Comparison of ENCODE assay signal across 13 cellular contexts in genomic region chr4:70863099-70863790, GRCh38. TPM values are rescaled to one million over a fixed set of nuclear protein-coding genes. Genes with fewer than 3 reads are reported as not detected.
DNase-seq lines count a peak whose midpoint lies in the region; ATAC-seq and TF ChIP-seq lines count a peak whose summit lies in the region.
"Had no signal": no experiment of that assay in that cellular context is flagged by ENCODE, and none has a peak within 500 bp of the region (broad histone marks: within the 10 kb centered on the region; RNA-seq: fewer than 3 reads in every experiment).

No MANE protein-coding gene starts in this region.

- H3K4me3 ChIP-seq in heart left ventricle: no peak overlapping the region
- no peak overlapping the region for H3K4me3 ChIP-seq in tibial artery

- no peak overlapping the region for H3K27ac Mint-ChIP-seq in stimulated activated naive CD8-positive, alpha-beta T cell treated with anti-CD3 and anti-CD28 coated beads, Interleukin-15, Interleukin-2, amounts not matched to agents 100 ng/mL and 50 ng/mL, for 24 hours
- H3K27ac Mint-ChIP-seq in mesothelial cell of epicardium: no peak overlapping the region
- H3K27ac Mint-ChIP-seq: brain; natural killer cell treated with Interleukin-12 subunit alpha and Interleukin-12 subunit beta and Interleukin-15 and Interleukin-18, amount 100 ng/mL, for 72 hours had no signal

- no peaks in the 10 kb centered on the region for H3K27me3 Mint-ChIP-seq in stimulated activated naive CD8-positive, alpha-beta T cell treated with anti-CD3 and anti-CD28 coated beads, Interleukin-15, Interleukin-2, amounts not matched to agents 100 ng/mL and 50 ng/mL, for 24 hours
- no peaks in the 10 kb centered on the region for H3K27me3 Mint-ChIP-seq in mesothelial cell of epicardium (ENCODE audit: low read depth)
- H3K27me3 Mint-ChIP-seq: brain; natural killer cell treated with Interleukin-12 subunit alpha and Interleukin-12 subunit beta and Interleukin-15 and Interleukin-18, amount 100 ng/mL, for 72 hours had no signal

- H3K9me3 Mint-ChIP-seq in stimulated activated naive CD8-positive, alpha-beta T cell treated with anti-CD3 and anti-CD28 coated beads, Interleukin-15, Interleukin-2, amounts not matched to agents 100 ng/mL and 50 ng/mL, for 24 hours: no peaks in the 10 kb centered on the region
- no peaks in the 10 kb centered on the region for H3K9me3 Mint-ChIP-seq in mesothelial cell of epicardium
- H3K9me3 Mint-ChIP-seq: brain; natural killer cell treated with Interleukin-12 subunit alpha and Interleukin-12 subunit beta and Interleukin-15 and Interleukin-18, amount 100 ng/mL, for 72 hours had no signal

- H3K4me1 ChIP-seq in heart left ventricle (peaks cover 0 to 5% (median 0%) of the 10 kb centered on the region in 12 donors), tibial artery (no peaks in the 10 kb centered on the region)

- H3K27ac ChIP-seq in heart left ventricle: peak overlapping the region in 2 of 12 donors; percentile 9 to 30
- no peak overlapping the region for H3K27ac ChIP-seq in tibial artery
- H3K27ac ChIP-seq: C4-2B had no signal

- no peaks in the 10 kb centered on the region for H3K27me3 ChIP-seq in heart left ventricle
- H3K27me3 ChIP-seq in tibial artery: no peaks in the 10 kb centered on the region

- H3K36me3 Mint-ChIP-seq in stimulated activated naive CD8-positive, alpha-beta T cell treated with anti-CD3 and anti-CD28 coated beads, Interleukin-15, Interleukin-2, amounts not matched to agents 100 ng/mL and 50 ng/mL, for 24 hours (ENCODE audit: low read depth): no peaks in the 10 kb centered on the region
- no peaks in the 10 kb centered on the region for H3K36me3 Mint-ChIP-seq in mesothelial cell of epicardium
- H3K36me3 Mint-ChIP-seq: brain; natural killer cell treated with Interleukin-12 subunit alpha and Interleukin-12 subunit beta and Interleukin-15 and Interleukin-18, amount 100 ng/mL, for 72 hours had no signal

- intact Hi-C loops in heart left ventricle (cut with DNase I) (no loop called here), Right ventricle myocardium superior (cut with DNase I) (no loop called here), tibial artery (cut with DNase I; ENCODE audit: low total_unique reads) (no loop called here)

- no peak for DNase-seq in heart left ventricle
- DNase-seq in Right ventricle myocardium superior: no peak
- DNase-seq in tibial artery: no peak
- DNase-seq in mesothelial cell of epicardium (ENCODE audit: low spot score in 2 of 2, unreplicated experiment in 2 of 2): no peak
- DNase-seq: activated CD4-positive, CD25-positive, alpha-beta regulatory T cell; PC-3 had no signal

- peaks cover 11% of the 10 kb centered on the region for H3K4me1 Mint-ChIP-seq in stimulated activated naive CD8-positive, alpha-beta T cell treated with anti-CD3 and anti-CD28 coated beads, Interleukin-15, Interleukin-2, amounts not matched to agents 100 ng/mL and 50 ng/mL, for 24 hours (ENCODE audit: low read depth)
- peaks cover 11% of the 10 kb centered on the region for H3K4me1 Mint-ChIP-seq in mesothelial cell of epicardium
- H3K4me1 Mint-ChIP-seq: brain had no signal

- H3K36me3 ChIP-seq in heart left ventricle: no peaks in the 10 kb centered on the region
- H3K36me3 ChIP-seq in tibial artery: no peaks in the 10 kb centered on the region

- TF ChIP-seq CTCF in heart left ventricle (IDR thresholded peaks at IDR 0.05) (no peak), tibial artery (IDR thresholded peaks at IDR 0.05) (no peak), mesothelial cell of epicardium (IDR thresholded peaks at IDR 0.05; ENCODE audit: unreplicated experiment) (no peak)

- peak overlapping the region; percentile 7 for H3K4me3 Mint-ChIP-seq in stimulated activated naive CD8-positive, alpha-beta T cell treated with anti-CD3 and anti-CD28 coated beads, Interleukin-15, Interleukin-2, amounts not matched to agents 100 ng/mL and 50 ng/mL, for 24 hours
- H3K4me3 Mint-ChIP-seq in mesothelial cell of epicardium: no peak overlapping the region
- H3K4me3 Mint-ChIP-seq: brain; natural killer cell treated with Interleukin-12 subunit alpha and Interleukin-12 subunit beta and Interleukin-15 and Interleukin-18, amount 100 ng/mL, for 72 hours had no signal

- no peak for TF ChIP-seq POLR2A in heart left ventricle (IDR thresholded peaks at IDR 0.05)

- ATAC-seq in heart left ventricle (peak in 3 of 4 donors; percentile 26 to 68 (median 50)), Right ventricle myocardium superior (ENCODE audit: poor library complexity) (no peak), GM21825 (IDR thresholded peaks at IDR 0.05; ENCODE audit: unreplicated experiment) (peak; percentile 73), HG03565 (IDR thresholded peaks at IDR 0.05; ENCODE audit: unreplicated experiment) (peak; percentile 72), GM19324 (IDR thresholded peaks at IDR 0.05; ENCODE audit: low FRiP score, unreplicated experiment) (no peak)
- ATAC-seq: PC-3 had no signal

- H3K9me3 ChIP-seq in heart left ventricle (no peaks in the 10 kb centered on the region), tibial artery (no peaks in the 10 kb centered on the region)

- WGBS in heart left ventricle, 4 donors: 58 to 63% (median 62%) methylated on average over 6 of the region's 6 CpGs

RNA-seq across cellular contexts. Expression of gene GRSF1, which starts 23.6 kb away (rescaled TPM):
- total RNA-seq in heart left ventricle: 100 to 1,000 TPM in 1 of 9 donors, 10 to 100 TPM in 8; 70.7 to 114 (median 89.2) TPM
- polyA plus RNA-seq in heart left ventricle: 10 to 100 TPM; 37.6 to 85.2 TPM
- 105 TPM for total RNA-seq in Right ventricle myocardium superior
- 78.5 to 85.9 TPM (median 80.2 TPM) in 3 replicates for total RNA-seq in mesothelial cell of epicardium

RNA-seq across cellular contexts. Expression of gene MOB1B, which starts 38.9 kb away (rescaled TPM):
- total RNA-seq in heart left ventricle: 10 to 100 TPM; 11.1 to 22.9 (median 18.6) TPM
- 1 to 10 TPM; 4.8 to 7.2 TPM for polyA plus RNA-seq in heart left ventricle
- total RNA-seq in Right ventricle myocardium superior: 22.0 TPM
- 35.3 to 36.9 TPM (median 36.2 TPM) in 3 replicates for total RNA-seq in mesothelial cell of epicardium

Comparison
In these comparisons a context has a peak if more than half of its experiments do, and no peak if none do; other contexts are left out.
1. ATAC-seq: peak in heart left ventricle (3 of 4), GM21825 (single experiment) and HG03565 (single experiment); none in Right ventricle myocardium superior (single experiment) and GM19324 (single experiment).